In genomic region chr6:94052754-94053153, GRCh38 we compare ENCODE assay signal across 17 cellular contexts.
DNase-seq lines count a peak whose midpoint lies in the region; ATAC-seq and TF ChIP-seq lines count a peak whose summit lies in the region.
"Had no signal": no experiment of that assay in that cellular context is flagged by ENCODE, and none has a peak within 500 bp of the region (broad histone marks: within the 10 kb centered on the region; RNA-seq: fewer than 3 reads in every experiment).

No MANE protein-coding gene starts in this region.

- CTCF ChIA-PET in RWPE1 (lab: Yijun Ruan, JAX) = no interaction called here

- no peak overlapping the region for H3K27ac Mint-ChIP-seq in progenitor cell of endocrine pancreas
- H3K27ac Mint-ChIP-seq in HFFc6 = no peak overlapping the region
- H3K27ac Mint-ChIP-seq: activated naive CD8-positive, alpha-beta T cell treated with anti-CD3 and anti-CD28 coated beads, Interleukin-2, amount 10 ng/mL, durations not matched to agents 7 days and 5 days; naive thymus-derived CD4-positive, alpha-beta T cell had no signal

- POLR2A ChIA-PET in RWPE1 (lab: Yijun Ruan, JAX; ENCODE audit: low non-redundant PET) = no interaction called here

- DNase-seq in HPDE6-E6E7 (ENCODE audit: extremely low spot score) = peak; percentile 5
- DNase-seq in RWPE1 (ENCODE audit: low spot score) = peak; percentile 0
- peak; percentile 41 for DNase-seq in fibroblast of mammary gland (ENCODE audit: low read depth)
- no peak for DNase-seq in progenitor cell of endocrine pancreas (ENCODE audit: low spot score, unreplicated experiment)
- no peak for DNase-seq in HFFc6
- DNase-seq in stimulated activated CD4-positive, alpha-beta T cell treated with anti-CD3 and anti-CD28 coated beads, Interleukin-4, amount 100 ng/mL, for 1 hour = no peak
- no peak for DNase-seq in activated naive CD4-positive, alpha-beta T cell treated with anti-CD3 and anti-CD28 coated beads, Interleukin-2, amount 50 U/mL, for 16 hours
- DNase-seq: activated CD8-positive, alpha-beta memory T cell treated with anti-CD3 and anti-CD28 coated beads, Interleukin-2, amount 50 U/mL, for 4 hours; activated naive CD8-positive, alpha-beta T cell treated with anti-CD3 and anti-CD28 coated beads, Interleukin-2, amount 10 ng/mL, durations not matched to agents 7 days and 5 days; foreskin melanocyte; islet precursor cell; KG1; naive thymus-derived CD4-positive, alpha-beta T cell; right lobe of liver; substantia nigra had no signal

- no peaks in the 10 kb centered on the region for H3K27me3 Mint-ChIP-seq in progenitor cell of endocrine pancreas
- no peaks in the 10 kb centered on the region for H3K27me3 Mint-ChIP-seq in HFFc6 (ENCODE audit: insufficient read depth)
- H3K27me3 Mint-ChIP-seq: activated naive CD8-positive, alpha-beta T cell treated with anti-CD3 and anti-CD28 coated beads, Interleukin-2, amount 10 ng/mL, durations not matched to agents 7 days and 5 days; naive thymus-derived CD4-positive, alpha-beta T cell had no signal

- H3K9me3 Mint-ChIP-seq in progenitor cell of endocrine pancreas (ENCODE audit: low read depth) (no peaks in the 10 kb centered on the region), HFFc6 (peaks cover 45% of the 10 kb centered on the region)
- H3K9me3 Mint-ChIP-seq: activated naive CD8-positive, alpha-beta T cell treated with anti-CD3 and anti-CD28 coated beads, Interleukin-2, amount 10 ng/mL, durations not matched to agents 7 days and 5 days had no signal

- no peak overlapping the region for H3K4me3 ChIP-seq in fibroblast of mammary gland (ENCODE audit: control insufficient read depth, low read depth, low read length)
- H3K4me3 ChIP-seq: right lobe of liver had no signal

- ATAC-seq in HG03521 (IDR thresholded peaks at IDR 0.05; ENCODE audit: unreplicated experiment) = no peak
- ATAC-seq: naive thymus-derived CD4-positive, alpha-beta T cell; Right ventricle myocardium inferior had no signal

- peak; percentile 13; the same call in 1 of the 2 replicates for TF ChIP-seq CTCF in RWPE1 (conservative IDR thresholded peaks at IDR 0.05; ENCODE audit: low read depth)
- TF ChIP-seq CTCF in fibroblast of mammary gland (conservative IDR thresholded peaks at IDR 0.05; ENCODE audit: control insufficient read depth, insufficient read depth, low read depth, low read length) = peak; percentile 25
- TF ChIP-seq CTCF in progenitor cell of endocrine pancreas (IDR thresholded peaks at IDR 0.05; ENCODE audit: unreplicated experiment) = peak; percentile 32
- no peak for TF ChIP-seq CTCF in HFFc6 (IDR thresholded peaks at IDR 0.05)

- H3K36me3 Mint-ChIP-seq in progenitor cell of endocrine pancreas (ENCODE audit: insufficient read depth) (no peaks in the 10 kb centered on the region), HFFc6 (ENCODE audit: low read depth) (no peaks in the 10 kb centered on the region)
- H3K36me3 Mint-ChIP-seq: activated naive CD8-positive, alpha-beta T cell treated with anti-CD3 and anti-CD28 coated beads, Interleukin-2, amount 10 ng/mL, durations not matched to agents 7 days and 5 days; naive thymus-derived CD4-positive, alpha-beta T cell had no signal

- H3K4me3 Mint-ChIP-seq in progenitor cell of endocrine pancreas (ENCODE audit: low read depth) (no peak overlapping the region), HFFc6 (no peak overlapping the region)
- H3K4me3 Mint-ChIP-seq: activated naive CD8-positive, alpha-beta T cell treated with anti-CD3 and anti-CD28 coated beads, Interleukin-2, amount 10 ng/mL, durations not matched to agents 7 days and 5 days; naive thymus-derived CD4-positive, alpha-beta T cell had no signal

- peaks cover 25% of the 10 kb centered on the region for H3K4me1 Mint-ChIP-seq in progenitor cell of endocrine pancreas (ENCODE audit: low read depth)
- H3K4me1 Mint-ChIP-seq in HFFc6 (ENCODE audit: low read depth) = no peaks in the 10 kb centered on the region
- H3K4me1 Mint-ChIP-seq: activated naive CD8-positive, alpha-beta T cell treated with anti-CD3 and anti-CD28 coated beads, Interleukin-2, amount 10 ng/mL, durations not matched to agents 7 days and 5 days; naive thymus-derived CD4-positive, alpha-beta T cell had no signal

- no peak overlapping the region for H3K27ac ChIP-seq in RWPE1
- H3K27ac ChIP-seq: right lobe of liver had no signal

Comparison
In these comparisons a context has a peak if more than half of its experiments do, and no peak if none do; other contexts are left out.
1. DNase-seq: peak in HPDE6-E6E7 (single experiment), RWPE1 (single experiment) and fibroblast of mammary gland (single experiment); none in progenitor cell of endocrine pancreas (single experiment), HFFc6 (single experiment), stimulated activated CD4-positive, alpha-beta T cell treated with anti-CD3 and anti-CD28 coated beads, Interleukin-4, amount 100 ng/mL, for 1 hour (single experiment) and activated naive CD4-positive, alpha-beta T cell treated with anti-CD3 and anti-CD28 coated beads, Interleukin-2, amount 50 U/mL, for 16 hours (single experiment).